In the genomic region with DNA sequence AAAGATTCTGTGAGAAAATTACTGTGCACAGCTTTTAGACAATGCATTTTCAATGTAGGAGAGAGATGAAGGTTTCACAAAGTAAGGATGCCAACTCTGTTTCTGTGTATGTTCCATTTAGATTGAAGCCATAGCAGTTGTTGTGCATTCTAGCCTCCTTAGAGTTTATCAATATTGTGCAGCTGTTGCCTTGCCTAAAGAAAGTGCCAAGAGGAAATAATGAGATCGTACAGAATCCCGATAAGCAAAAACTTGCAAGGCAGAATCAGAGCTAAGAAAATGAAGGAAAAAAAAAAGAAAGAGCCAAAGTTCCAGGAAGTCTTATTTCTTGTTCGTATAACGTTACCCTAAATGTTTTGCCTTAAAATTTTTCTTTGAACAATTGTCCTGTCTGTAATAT, we compare ENCODE assay signal across 30 cellular contexts.
"Had no signal": no experiment of that assay in that cellular context is flagged by ENCODE, and none has a peak within 500 bp of the region (broad histone marks: within the 10 kb centered on the region; RNA-seq: fewer than 3 reads in every experiment).

No MANE protein-coding gene starts in this region.

- H3K36me3 Mint-ChIP-seq: immature natural killer cell; naive thymus-derived CD8-positive, alpha-beta T cell; stimulated activated naive B cell treated with anti-CD40 and anti-IgM and Interleukin-4, amounts not matched to agents 10 μg/mL and 1 μg/mL and 100 μg/mL, for 72 hours had no signal

- ATAC-seq: left colon; left lung; lower lobe of right lung; naive thymus-derived CD8-positive, alpha-beta T cell; pancreas; right cardiac atrium; sciatic nerve; stimulated activated naive B cell treated with anti-CD40 and anti-IgM and Interleukin-4, amounts not matched to agents 10 μg/mL and 1 μg/mL and 100 μg/mL, for 72 hours; stimulated activated naive CD8-positive, alpha-beta T cell treated with anti-CD3 and anti-CD28 coated beads, Interleukin-15, Interleukin-2, amounts not matched to agents 100 U/mL and 50 U/mL, for 24 hours had no signal

- DNase-seq: immature natural killer cell; kidney; left colon; left lung; lower lobe of right lung; mammary epithelial cell; mesenchymal stem cell; naive thymus-derived CD8-positive, alpha-beta T cell; nucleus accumbens; pancreas; posterior cingulate gyrus; retina; right cardiac atrium; stimulated activated CD4-positive, alpha-beta T cell treated with anti-CD3 and anti-CD28 coated beads, Interleukin-12 subunit alpha, Interleukin-12 subunit beta, amount 100 ng/mL, for 4 hours; stimulated activated CD4-positive, alpha-beta T cell treated with anti-CD3 and anti-CD28 coated beads, Interleukin-15, amount 100 ng/mL, for 24 hours; stimulated activated CD4-positive, alpha-beta T cell treated with anti-CD3 and anti-CD28 coated beads, Interleukin-2, amount 100 ng/mL, for 24 hours; stimulated activated CD4-positive, alpha-beta T cell treated with anti-CD3 and anti-CD28 coated beads, Interleukin-4, amount 100 ng/mL, for 1 hour; stimulated activated naive B cell treated with anti-CD40 and anti-IgM and Interleukin-4, amounts not matched to agents 10 μg/mL and 1 μg/mL and 100 μg/mL, for 72 hours; stimulated activated naive CD8-positive, alpha-beta T cell treated with anti-CD3 and anti-CD28 coated beads, Interleukin-15, Interleukin-2, amounts not matched to agents 100 U/mL and 50 U/mL, for 24 hours; stomach; testis; thyroid gland; transverse colon; upper lobe of left lung had no signal

- H3K4me1 ChIP-seq: left lung, lower lobe of right lung, pancreas, prostate gland, stomach, testis, thyroid gland, transverse colon, upper lobe of left lung, vagina had no signal

- H3K27me3 Mint-ChIP-seq: naive thymus-derived CD8-positive, alpha-beta T cell; stimulated activated naive B cell treated with anti-CD40 and anti-IgM and Interleukin-4, amounts not matched to agents 10 μg/mL and 1 μg/mL and 100 μg/mL, for 72 hours had no signal

- H3K9me3 Mint-ChIP-seq: neural crest cell had no signal

- H3K4me3 Mint-ChIP-seq: immature natural killer cell; naive thymus-derived CD8-positive, alpha-beta T cell; nephron; neural crest cell; stimulated activated naive B cell treated with anti-CD40 and anti-IgM and Interleukin-4, amounts not matched to agents 10 μg/mL and 1 μg/mL and 100 μg/mL, for 72 hours had no signal

- H3K36me3 ChIP-seq: left lung, lower lobe of right lung, pancreas, prostate gland, stomach, thyroid gland, transverse colon, upper lobe of left lung, vagina had no signal

- H3K4me1 Mint-ChIP-seq: neural crest cell had no signal

- H3K9me3 ChIP-seq: left lung, lower lobe of right lung, pancreas, prostate gland, stomach, testis, thyroid gland, upper lobe of left lung, vagina had no signal

- H3K27ac ChIP-seq: left lung, lower lobe of right lung, pancreas, prostate gland, skin epidermis, stomach, testis, thyroid gland, transverse colon, upper lobe of left lung, vagina had no signal

- H3K27ac Mint-ChIP-seq: immature natural killer cell; naive thymus-derived CD8-positive, alpha-beta T cell; nephron; stimulated activated naive B cell treated with anti-CD40 and anti-IgM and Interleukin-4, amounts not matched to agents 10 μg/mL and 1 μg/mL and 100 μg/mL, for 72 hours had no signal

- H3K4me3 ChIP-seq: left lung, lower lobe of right lung, pancreas, prostate gland, skin epidermis, stomach, testis, thyroid gland, transverse colon, upper lobe of left lung, vagina had no signal
